Comparison of ENCODE assay signal across 8 cellular contexts in the genomic region with DNA sequence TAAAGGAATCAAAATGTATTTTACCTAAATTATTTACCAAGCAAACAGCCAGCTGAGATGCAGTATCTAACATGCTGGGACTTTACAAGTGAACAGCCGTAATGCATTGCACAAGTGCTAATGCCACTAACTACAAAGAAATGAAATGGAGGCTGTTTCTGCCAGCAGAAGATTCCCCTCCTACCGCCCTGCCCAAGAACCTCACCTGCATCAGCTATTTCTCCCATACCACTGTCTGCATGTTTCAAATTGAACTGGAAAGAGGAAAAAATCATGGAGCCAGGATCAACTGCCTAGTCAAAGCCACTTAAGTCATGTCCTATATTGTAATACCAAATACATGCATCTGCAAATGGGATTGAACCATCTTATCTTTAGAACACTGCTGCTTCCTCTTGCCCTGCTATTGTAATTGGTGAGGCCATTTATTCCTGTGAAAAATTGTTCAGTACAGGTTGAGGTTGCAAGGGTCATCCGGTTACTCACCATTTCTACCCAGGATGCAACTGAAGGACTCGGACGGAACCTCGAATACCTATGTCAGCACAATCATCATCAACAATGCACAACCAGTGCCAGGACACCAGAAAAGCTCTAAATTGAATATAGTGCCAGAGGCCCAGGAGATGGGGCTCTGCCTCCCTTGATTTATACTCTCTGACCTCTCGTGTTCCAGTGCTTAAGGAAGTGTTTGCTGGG. TPM values are rescaled to one million over a fixed set of nuclear protein-coding genes. Genes with fewer than 3 reads are reported as not detected.
A peak's percentile ranks its signal among the peaks of the same experiment; 100 is the strongest.
DNase-seq lines count a peak whose midpoint lies in the region; ATAC-seq and TF ChIP-seq lines count a peak whose summit lies in the region.

No MANE protein-coding gene starts in this region.

- H3K4me2 ChIP-seq in GM23248 (ENCODE audit: unreplicated experiment) (peak overlapping the region; percentile 79), Karpas-422 (ENCODE audit: low read depth, low read length, poor library complexity, severe bottlenecking) (no peak overlapping the region)

- intact Hi-C loops in activated T-helper 2 cell treated with anti-CD3 and anti-CD28 coated beads, Interferon-gamma antibody, Interleukin-2, Interleukin-4, amounts not matched to agents 10 μg/mL and 5 μg/mL and 100 μg/mL, durations not matched to agents 14 hours and 24 hours and 36 hours (cut with micrococcal nuclease), result loop anchor here (2.0 kb wide), 1 partner anchor 19 kb away; no protein-coding TSS in a partner anchor
- intact Hi-C loops in left cardiac atrium (cut with DNase I), result no loop called here
- intact Hi-C loops in sigmoid colon (cut with DNase I), result loop anchor here (2.0 kb wide), 1 partner anchor 21 kb away; no protein-coding TSS in a partner anchor

- H3K9ac ChIP-seq in GM23248 (peak overlapping the region; percentile 99), Karpas-422 (ENCODE audit: low read length) (no peak overlapping the region)

- no peak overlapping the region for H3K4me3 Mint-ChIP-seq in activated T-helper 2 cell treated with anti-CD3 and anti-CD28 coated beads, Interferon-gamma antibody, Interleukin-2, Interleukin-4, amounts not matched to agents 10 μg/mL and 5 μg/mL and 100 μg/mL, durations not matched to agents 14 hours and 24 hours and 36 hours (ENCODE audit: low read depth)

- H3K9me3 ChIP-seq in GM23248 (ENCODE audit: low read depth) (no peaks in the 10 kb centered on the region), sigmoid colon (no peaks in the 10 kb centered on the region), Karpas-422 (ENCODE audit: low read length) (no peaks in the 10 kb centered on the region)

- peaks cover 69% of the 10 kb centered on the region for H3F3A ChIP-seq in GM23248 (ENCODE audit: insufficient read depth)

- in situ Hi-C loops in GM23248 (cut with MboI), result no loop called here

- no peak for TF ChIP-seq CTCF in sigmoid colon (IDR thresholded peaks at IDR 0.05)

- peaks cover 71% of the 10 kb centered on the region for H3K4me1 ChIP-seq in GM23248 (ENCODE audit: insufficient read depth)
- peaks cover 0 to 56% (median 50%) of the 10 kb centered on the region in 4 donors for H3K4me1 ChIP-seq in sigmoid colon
- H3K4me1 ChIP-seq in Karpas-422 (ENCODE audit: low read length), result no peaks in the 10 kb centered on the region

- peak; percentile 32 to 42 for ATAC-seq in left cardiac atrium
- ATAC-seq in GM19397 (IDR thresholded peaks at IDR 0.05; ENCODE audit: unreplicated experiment), result no peak
- ATAC-seq in HG02571 (IDR thresholded peaks at IDR 0.05; ENCODE audit: unreplicated experiment), result no peak

- no peak overlapping the region for H2AFZ ChIP-seq in GM23248
- no peak overlapping the region for H2AFZ ChIP-seq in Karpas-422 (ENCODE audit: low read length)

- H3K4me1 Mint-ChIP-seq in activated T-helper 2 cell treated with anti-CD3 and anti-CD28 coated beads, Interferon-gamma antibody, Interleukin-2, Interleukin-4, amounts not matched to agents 10 μg/mL and 5 μg/mL and 100 μg/mL, durations not matched to agents 14 hours and 24 hours and 36 hours (ENCODE audit: low read depth), result peaks cover 28% of the 10 kb centered on the region

- no peak for TF ChIP-seq POLR2A in sigmoid colon (IDR thresholded peaks at IDR 0.05)
- TF ChIP-seq POLR2A in erythroblast (IDR thresholded peaks at IDR 0.05; ENCODE audit: low read length), result no peak

- H3K36me3 Mint-ChIP-seq in activated T-helper 2 cell treated with anti-CD3 and anti-CD28 coated beads, Interferon-gamma antibody, Interleukin-2, Interleukin-4, amounts not matched to agents 10 μg/mL and 5 μg/mL and 100 μg/mL, durations not matched to agents 14 hours and 24 hours and 36 hours (ENCODE audit: low read depth), result peaks cover 61% of the 10 kb centered on the region

- H3K79me2 ChIP-seq in GM23248 (ENCODE audit: insufficient read depth), result peaks cover 63% of the 10 kb centered on the region
- H3K79me2 ChIP-seq in Karpas-422 (ENCODE audit: low read length), result no peaks in the 10 kb centered on the region

- no peaks in the 10 kb centered on the region for H3K27me3 Mint-ChIP-seq in activated T-helper 2 cell treated with anti-CD3 and anti-CD28 coated beads, Interferon-gamma antibody, Interleukin-2, Interleukin-4, amounts not matched to agents 10 μg/mL and 5 μg/mL and 100 μg/mL, durations not matched to agents 14 hours and 24 hours and 36 hours (ENCODE audit: low read depth)

- H3K36me3 ChIP-seq in GM23248 (ENCODE audit: low read depth) (peaks cover 53% of the 10 kb centered on the region), sigmoid colon (no peaks in the 10 kb centered on the region), Karpas-422 (ENCODE audit: insufficient read depth, low read length) (no peaks in the 10 kb centered on the region)

- H3K27ac Mint-ChIP-seq in activated T-helper 2 cell treated with anti-CD3 and anti-CD28 coated beads, Interferon-gamma antibody, Interleukin-2, Interleukin-4, amounts not matched to agents 10 μg/mL and 5 μg/mL and 100 μg/mL, durations not matched to agents 14 hours and 24 hours and 36 hours, result peak overlapping the region; percentile 52

- H3K9me2 ChIP-seq in GM23248 (ENCODE audit: insufficient read depth) (no peaks in the 10 kb centered on the region), Karpas-422 (replicated peaks; ENCODE audit: insufficient read depth, low read length) (no peaks in the 10 kb centered on the region)

- H3K27me3 ChIP-seq in GM23248 (replicated peaks; ENCODE audit: insufficient read depth) (no peaks in the 10 kb centered on the region), sigmoid colon (no peaks in the 10 kb centered on the region), Karpas-422 (ENCODE audit: low read length) (no peaks in the 10 kb centered on the region)

- DNase-seq in GM23248, result peak; percentile 76
- no peak for DNase-seq in activated T-helper 2 cell treated with anti-CD3 and anti-CD28 coated beads, Interferon-gamma antibody, Interleukin-2, Interleukin-4, amounts not matched to agents 10 μg/mL and 5 μg/mL and 100 μg/mL, durations not matched to agents 14 hours and 24 hours and 36 hours (ENCODE audit: low spot score)
- DNase-seq in left cardiac atrium, result no peak
- no peak for DNase-seq in sigmoid colon
- no peak for DNase-seq in erythroblast (lab: John Stamatoyannopoulos, UW)
- DNase-seq in Karpas-422, result no peak

- no peaks in the 10 kb centered on the region for H3K9me3 Mint-ChIP-seq in activated T-helper 2 cell treated with anti-CD3 and anti-CD28 coated beads, Interferon-gamma antibody, Interleukin-2, Interleukin-4, amounts not matched to agents 10 μg/mL and 5 μg/mL and 100 μg/mL, durations not matched to agents 14 hours and 24 hours and 36 hours

- TF ChIP-seq EP300 in sigmoid colon (IDR thresholded peaks at IDR 0.05), result no peak

- peak overlapping the region; percentile 38; the same call in 1 of the 2 replicates for H3K4me3 ChIP-seq in GM23248
- H3K4me3 ChIP-seq in sigmoid colon, result no peak overlapping the region
- no peak overlapping the region for H3K4me3 ChIP-seq in Karpas-422 (ENCODE audit: low read length)

- 34 to 38% methylated on average over 7 of the region's 7 CpGs for WGBS in GM23248 (ENCODE audit: low coverage in 1 of 2, low lambda C conversion rate in 2 of 2, missing lambda C conversion rate in 2 of 2), 2 experiments
- 72 to 78% methylated on average over 7 of the region's 7 CpGs for WGBS in sigmoid colon, 2 donors

- H4K20me1 ChIP-seq in GM23248 (ENCODE audit: insufficient read depth) (no peaks in the 10 kb centered on the region), Karpas-422 (ENCODE audit: insufficient read depth, low read depth, low read length) (no peaks in the 10 kb centered on the region)

- peak overlapping the region; percentile 100 for H3K27ac ChIP-seq in GM23248
- H3K27ac ChIP-seq in sigmoid colon, result peak overlapping the region; percentile 67 to 84 (median 73)
- H3K27ac ChIP-seq in Karpas-422 (ENCODE audit: low read length), result no peak overlapping the region

RNA-seq across cellular contexts. Expression of a gene that starts 27.5 kb away (rescaled TPM):
- total RNA-seq in GM23248 (2014; rRNA removed; shearing (Covaris generic)), result 4,470 and 4,692 TPM in 2 replicates
- polyA plus RNA-seq in GM23248 (2016; fragmentation: Nextera tagmentation; extraction: Ambion mirVana) (6,052 and 6,251 TPM in 2 replicates), sigmoid colon (1,000 to 10,000 TPM in 2 of 3 donors, 100 to 1,000 TPM in 1; 900 to 3,307 (median 1,912) TPM)
- total RNA-seq in activated T-helper 2 cell treated with anti-CD3 and anti-CD28 coated beads, Interferon-gamma antibody, Interleukin-2, Interleukin-4, amounts not matched to agents 10 μg/mL and 5 μg/mL and 100 μg/mL, durations not matched to agents 14 hours and 24 hours and 36 hours, result 262 and 267 TPM in 2 replicates
- total RNA-seq in left cardiac atrium (100 to 1,000 TPM; 337 to 435 TPM), sigmoid colon (100 to 1,000 TPM; 157 to 366 (median 214) TPM)
- 5.5 and 6.7 TPM in 2 replicates for total RNA-seq in Karpas-422 (2014; rRNA removed; shearing (Covaris generic); ENCODE audit: low replicate concordance)

Comparison
In these comparisons a context has a peak if more than half of its experiments do, and no peak if none do; other contexts are left out.
1. ATAC-seq: peak in left cardiac atrium (2 of 2); none in GM19397 (single experiment) and HG02571 (single experiment).
2. RNA of a gene that starts 27.5 kb away (total RNA-seq): 4,470 to 4,692 TPM in GM23248, 337 to 435 TPM in left cardiac atrium, 262 to 267 TPM in activated T-helper 2 cell treated with anti-CD3 and anti-CD28 coated beads, Interferon-gamma antibody, Interleukin-2, Interleukin-4, amounts not matched to agents 10 μg/mL and 5 μg/mL and 100 μg/mL, durations not matched to agents 14 hours and 24 hours and 36 hours and 157 to 366 TPM in sigmoid colon; 5.5 to 6.7 TPM in Karpas-422; every median in the first group is over 10 times any median in the second.
3. intact Hi-C loops: an anchor here in activated T-helper 2 cell treated with anti-CD3 and anti-CD28 coated beads, Interferon-gamma antibody, Interleukin-2, Interleukin-4, amounts not matched to agents 10 μg/mL and 5 μg/mL and 100 μg/mL, durations not matched to agents 14 hours and 24 hours and 36 hours (2.0 kb wide) and sigmoid colon (2.0 kb wide); none called in left cardiac atrium.